In genomic region chr11:9092846-9093778, GRCh38 we compare ENCODE assay signal across 9 cellular contexts. TPM values are rescaled to one million over a fixed set of nuclear protein-coding genes. Genes with fewer than 3 reads are reported as not detected.
DNase-seq lines count a peak whose midpoint lies in the region; ATAC-seq and TF ChIP-seq lines count a peak whose summit lies in the region.
"Had no signal": no experiment of that assay in that cellular context is flagged by ENCODE, and none has a peak within 500 bp of the region (broad histone marks: within the 10 kb centered on the region; RNA-seq: fewer than 3 reads in every experiment).

No MANE protein-coding gene starts in this region.

- no peak for TF ChIP-seq CTCF in mucosa of descending colon (IDR thresholded peaks at IDR 0.05)

- intact Hi-C loops in activated T-helper 1 cell treated with anti-CD3 and anti-CD28 coated beads, Interleukin-12 subunit alpha, Interleukin-12 subunit beta, Interleukin-2, Interleukin-4 antibody, amounts not matched to agents 30 ng/mL and 10 ng/mL and 1 ng/mL, durations not matched to agents 14 hours and 24 hours and 36 hours (cut with micrococcal nuclease) = no loop called here
- intact Hi-C loops in mucosa of descending colon (cut with DNase I, micrococcal nuclease) = no loop called here

- peaks cover 17% of the 10 kb centered on the region for H3K4me1 ChIP-seq in mucosa of descending colon (ENCODE audit: low read depth)

- DNase-seq in NCI-H187 treated with DMSO at 0.1 percent for 48 hours (lab: John Stamatoyannopoulos, UW) = peak; percentile 23
- DNase-seq in NCI-H187 (lab: John Stamatoyannopoulos, UW) = no peak
- peak; percentile 15 for DNase-seq in Jurkat, Clone E6-1 (ENCODE audit: low read depth, low spot score)
- no peak for DNase-seq in activated T-helper 1 cell treated with anti-CD3 and anti-CD28 coated beads, Interleukin-12 subunit alpha, Interleukin-12 subunit beta, Interleukin-2, Interleukin-4 antibody, amounts not matched to agents 30 ng/mL and 10 ng/mL and 1 ng/mL, durations not matched to agents 14 hours and 24 hours and 36 hours (ENCODE audit: low spot score)
- DNase-seq in natural killer cell treated with Interleukin-12 subunit alpha and Interleukin-12 subunit beta and Interleukin-15 and Interleukin-18, amount 100 ng/mL, for 72 hours (ENCODE audit: low spot score) = no peak
- no peak for DNase-seq in caudate nucleus (lab: John Stamatoyannopoulos, UW)
- DNase-seq in NCI-H774 (lab: John Stamatoyannopoulos, UW) = no peak
- no peak for DNase-seq in mucosa of descending colon

- H3K36me3 ChIP-seq in mucosa of descending colon (ENCODE audit: low read depth) = no peaks in the 10 kb centered on the region
- H3K36me3 ChIP-seq: BLaER1 had no signal

- peaks cover 1% of the 10 kb centered on the region for H3K36me3 Mint-ChIP-seq in activated T-helper 1 cell treated with anti-CD3 and anti-CD28 coated beads, Interleukin-12 subunit alpha, Interleukin-12 subunit beta, Interleukin-2, Interleukin-4 antibody, amounts not matched to agents 30 ng/mL and 10 ng/mL and 1 ng/mL, durations not matched to agents 14 hours and 24 hours and 36 hours (ENCODE audit: low read depth)
- no peaks in the 10 kb centered on the region for H3K36me3 Mint-ChIP-seq in natural killer cell treated with Interleukin-12 subunit alpha and Interleukin-12 subunit beta and Interleukin-15 and Interleukin-18, amount 100 ng/mL, for 72 hours

- H3K9me3 ChIP-seq in mucosa of descending colon = no peaks in the 10 kb centered on the region
- H3K9me3 ChIP-seq: BLaER1 had no signal

- peaks cover 49% of the 10 kb centered on the region for H3K27me3 Mint-ChIP-seq in activated T-helper 1 cell treated with anti-CD3 and anti-CD28 coated beads, Interleukin-12 subunit alpha, Interleukin-12 subunit beta, Interleukin-2, Interleukin-4 antibody, amounts not matched to agents 30 ng/mL and 10 ng/mL and 1 ng/mL, durations not matched to agents 14 hours and 24 hours and 36 hours (ENCODE audit: insufficient read depth)
- peaks cover 39 to 60% of the 10 kb centered on the region in 2 donors for H3K27me3 Mint-ChIP-seq in natural killer cell treated with Interleukin-12 subunit alpha and Interleukin-12 subunit beta and Interleukin-15 and Interleukin-18, amount 100 ng/mL, for 72 hours

- no peaks in the 10 kb centered on the region for H3K4me1 Mint-ChIP-seq in activated T-helper 1 cell treated with anti-CD3 and anti-CD28 coated beads, Interleukin-12 subunit alpha, Interleukin-12 subunit beta, Interleukin-2, Interleukin-4 antibody, amounts not matched to agents 30 ng/mL and 10 ng/mL and 1 ng/mL, durations not matched to agents 14 hours and 24 hours and 36 hours (ENCODE audit: low read depth)
- peaks cover 0 to 5% of the 10 kb centered on the region in 2 donors for H3K4me1 Mint-ChIP-seq in natural killer cell treated with Interleukin-12 subunit alpha and Interleukin-12 subunit beta and Interleukin-15 and Interleukin-18, amount 100 ng/mL, for 72 hours (ENCODE audit: low read depth in 2 of 2)

- no peak overlapping the region for H3K27ac Mint-ChIP-seq in activated T-helper 1 cell treated with anti-CD3 and anti-CD28 coated beads, Interleukin-12 subunit alpha, Interleukin-12 subunit beta, Interleukin-2, Interleukin-4 antibody, amounts not matched to agents 30 ng/mL and 10 ng/mL and 1 ng/mL, durations not matched to agents 14 hours and 24 hours and 36 hours
- no peak overlapping the region for H3K27ac Mint-ChIP-seq in natural killer cell treated with Interleukin-12 subunit alpha and Interleukin-12 subunit beta and Interleukin-15 and Interleukin-18, amount 100 ng/mL, for 72 hours

- H3K4me3 ChIP-seq in Jurkat, Clone E6-1 (ENCODE audit: low read length) = no peak overlapping the region
- H3K4me3 ChIP-seq in mucosa of descending colon = no peak overlapping the region
- H3K4me3 ChIP-seq: BLaER1 had no signal

- no peak for ATAC-seq in natural killer cell treated with Interleukin-12 subunit alpha and Interleukin-12 subunit beta and Interleukin-15 and Interleukin-18, amount 100 ng/mL, for 72 hours
- ATAC-seq in mucosa of descending colon = no peak

- peak overlapping the region; percentile 31 for H3K4me3 Mint-ChIP-seq in activated T-helper 1 cell treated with anti-CD3 and anti-CD28 coated beads, Interleukin-12 subunit alpha, Interleukin-12 subunit beta, Interleukin-2, Interleukin-4 antibody, amounts not matched to agents 30 ng/mL and 10 ng/mL and 1 ng/mL, durations not matched to agents 14 hours and 24 hours and 36 hours
- H3K4me3 Mint-ChIP-seq in natural killer cell treated with Interleukin-12 subunit alpha and Interleukin-12 subunit beta and Interleukin-15 and Interleukin-18, amount 100 ng/mL, for 72 hours = peak overlapping the region; percentile 30

- no peak overlapping the region for H3K27ac ChIP-seq in caudate nucleus (ENCODE audit: low read depth, low read length)
- H3K27ac ChIP-seq: BLaER1 had no signal

- H3K9me3 Mint-ChIP-seq in activated T-helper 1 cell treated with anti-CD3 and anti-CD28 coated beads, Interleukin-12 subunit alpha, Interleukin-12 subunit beta, Interleukin-2, Interleukin-4 antibody, amounts not matched to agents 30 ng/mL and 10 ng/mL and 1 ng/mL, durations not matched to agents 14 hours and 24 hours and 36 hours = no peaks in the 10 kb centered on the region
- H3K9me3 Mint-ChIP-seq in natural killer cell treated with Interleukin-12 subunit alpha and Interleukin-12 subunit beta and Interleukin-15 and Interleukin-18, amount 100 ng/mL, for 72 hours = no peaks in the 10 kb centered on the region

RNA-seq across cellular contexts. Expression of gene SCUBE2, which starts 1.7 kb away (rescaled TPM):
- polyA plus RNA-seq in Jurkat, Clone E6-1 (2012; ENCODE audit: insufficient read depth, insufficient read length) = not detected
- not detected in 2 replicates for total RNA-seq in activated T-helper 1 cell treated with anti-CD3 and anti-CD28 coated beads, Interleukin-12 subunit alpha, Interleukin-12 subunit beta, Interleukin-2, Interleukin-4 antibody, amounts not matched to agents 30 ng/mL and 10 ng/mL and 1 ng/mL, durations not matched to agents 14 hours and 24 hours and 36 hours
- total RNA-seq in natural killer cell treated with Interleukin-12 subunit alpha and Interleukin-12 subunit beta and Interleukin-15 and Interleukin-18, amount 100 ng/mL, for 72 hours = under 1 TPM in 1 of 2 donors, not detected in 1; 0.40 TPM
- total RNA-seq in mucosa of descending colon = 10 to 100 TPM in 2 of 3 donors, 1 to 10 TPM in 1; 8.7 to 18.7 (median 15.9) TPM

Comparison
In these comparisons a context has a peak if more than half of its experiments do, and no peak if none do; other contexts are left out.
1. DNase-seq: peak in NCI-H187 treated with DMSO at 0.1 percent for 48 hours (single experiment) and Jurkat, Clone E6-1 (single experiment); none in NCI-H187 (0 of 2), activated T-helper 1 cell treated with anti-CD3 and anti-CD28 coated beads, Interleukin-12 subunit alpha, Interleukin-12 subunit beta, Interleukin-2, Interleukin-4 antibody, amounts not matched to agents 30 ng/mL and 10 ng/mL and 1 ng/mL, durations not matched to agents 14 hours and 24 hours and 36 hours (single experiment), natural killer cell treated with Interleukin-12 subunit alpha and Interleukin-12 subunit beta and Interleukin-15 and Interleukin-18, amount 100 ng/mL, for 72 hours (single experiment), caudate nucleus (0 of 61), NCI-H774 (single experiment) and mucosa of descending colon (0 of 3).